ENCODE assay signal across 1 cellular context in the genomic region with DNA sequence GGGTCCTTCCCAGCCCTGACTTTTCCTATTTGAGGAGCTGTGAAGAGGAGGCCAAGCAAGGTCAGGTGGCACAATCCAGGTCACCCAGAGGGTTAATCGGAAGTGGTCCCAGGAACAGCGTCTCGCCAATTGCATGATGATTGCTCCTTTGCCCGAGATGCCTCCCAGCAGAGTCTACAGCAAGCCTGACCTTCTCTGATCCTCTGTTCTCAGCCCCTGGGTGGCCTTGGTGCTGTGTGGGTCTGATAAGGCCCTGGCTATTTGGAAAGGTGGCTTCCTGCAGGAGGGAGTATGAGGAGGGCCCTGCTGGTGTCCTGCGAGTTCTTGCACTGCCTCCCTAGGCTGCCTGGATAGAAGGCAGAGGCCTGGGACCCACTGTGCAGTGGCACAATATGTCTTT.
TF ChIP-seq lines count a peak whose summit lies in the region.

No MANE protein-coding gene starts in this region.

TF ChIP-seq in A549, 52 proteins besides CTCF, POLR2A, EP300 and RAD21 (continued from another document):
- TF ChIP-seq, protein P1, sequence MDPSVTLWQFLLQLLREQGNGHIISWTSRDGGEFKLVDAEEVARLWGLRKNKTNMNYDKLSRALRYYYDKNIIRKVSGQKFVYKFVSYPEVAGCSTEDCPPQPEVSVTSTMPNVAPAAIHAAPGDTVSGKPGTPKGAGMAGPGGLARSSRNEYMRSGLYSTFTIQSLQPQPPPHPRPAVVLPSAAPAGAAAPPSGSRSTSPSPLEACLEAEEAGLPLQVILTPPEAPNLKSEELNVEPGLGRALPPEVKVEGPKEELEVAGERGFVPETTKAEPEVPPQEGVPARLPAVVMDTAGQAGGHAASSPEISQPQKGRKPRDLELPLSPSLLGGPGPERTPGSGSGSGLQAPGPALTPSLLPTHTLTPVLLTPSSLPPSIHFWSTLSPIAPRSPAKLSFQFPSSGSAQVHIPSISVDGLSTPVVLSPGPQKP (IDR thresholded peaks at IDR 0.05; ENCODE audit: low read depth, low read length) = no peak
TF ChIP-seq in A549: peak in this region for 0.
